ENCODE assay signal across 21 cellular contexts in the genomic region with DNA sequence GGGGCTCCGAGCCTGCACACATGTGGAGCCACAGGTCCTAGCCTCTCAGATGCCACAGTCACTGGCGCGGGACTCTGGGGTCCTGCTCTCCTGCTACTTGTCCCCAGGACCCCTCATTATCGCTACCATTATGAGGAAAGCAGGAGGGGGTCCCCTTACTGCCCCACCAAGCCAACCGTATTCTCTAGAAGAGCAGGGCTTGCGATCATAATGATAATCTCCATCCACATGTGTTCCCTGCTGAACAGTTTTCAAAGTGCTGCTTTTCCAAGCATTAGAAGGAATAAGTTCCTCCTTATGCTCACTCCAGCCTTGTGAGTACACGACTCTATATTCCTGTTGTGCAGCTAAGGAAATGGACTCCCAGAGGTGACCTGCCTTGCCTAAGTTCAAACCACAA.
DNase-seq lines count a peak whose midpoint lies in the region; ATAC-seq, FAIRE-seq and TF ChIP-seq lines count a peak whose summit lies in the region.
"Had no signal": no experiment of that assay in that cellular context is flagged by ENCODE, and none has a peak within 500 bp of the region (broad histone marks: within the 10 kb centered on the region; RNA-seq: fewer than 3 reads in every experiment).

No MANE protein-coding gene starts in this region.

- DNase-seq in NCI-H82 (lab: John Stamatoyannopoulos, UW) (peak; percentile 36), NCI-H82 treated with DMSO at 0.1 percent for 48 hours (lab: John Stamatoyannopoulos, UW; ENCODE audit: unreplicated experiment) (no peak), K562 (ENCODE audit: extremely low read depth in 1 of 4, low spot score in 3 of 4) (no peak), neural progenitor cell (ENCODE audit: low spot score) (no peak), glomerular visceral epithelial cell (ENCODE audit: extremely low spot score) (no peak), NCI-H1417 treated with DMSO at 0.1 percent for 48 hours (lab: John Stamatoyannopoulos, UW) (no peak)
- no peak for DNase-seq in activated naive CD8-positive, alpha-beta T cell treated with anti-CD3 and anti-CD28 coated beads, Interleukin-2, amount 50 U/mL, for 24 hours
- DNase-seq: AML-193; CD4-positive, alpha-beta T cell; GDM1; GM23248; H7; HFFc6 had no signal

- intact Hi-C loops in K562 (cut with micrococcal nuclease): no loop called here

- no peaks in the 10 kb centered on the region for H3K79me2 ChIP-seq in K562 (ENCODE audit: control insufficient read depth, insufficient read depth, low read length)
- no peaks in the 10 kb centered on the region for H3K79me2 ChIP-seq in neural progenitor cell (ENCODE audit: low read depth)

- no peak for FAIRE-seq in K562 (lab: Jason Lieb, UNC)
- FAIRE-seq: A549, GM12892, GM18507, HTR-8/SVneo had no signal

- H3F3A ChIP-seq in neural progenitor cell (ENCODE audit: low read depth): no peaks in the 10 kb centered on the region

- in situ Hi-C loops in K562 (cut with MboI): no loop called here

- CTCF ChIA-PET in K562 (lab: Yijun Ruan, JAX; ENCODE audit: low intra/inter-chr PET ratio): no interaction called here

- H3K4me1 Mint-ChIP-seq in neural progenitor cell: peaks cover 32% of the 10 kb centered on the region
- no peaks in the 10 kb centered on the region for H3K4me1 Mint-ChIP-seq in activated naive CD8-positive, alpha-beta T cell treated with anti-CD3 and anti-CD28 coated beads, Interleukin-2, amount 50 U/mL, for 24 hours
- H3K4me1 Mint-ChIP-seq: IgD-negative memory B cell had no signal

- H3K4me3 ChIP-seq in K562 (no peak overlapping the region), neural progenitor cell (no peak overlapping the region)
- H3K4me3 ChIP-seq: A549, GM23248 had no signal

- H4K20me1 ChIP-seq in K562 (replicated peaks; ENCODE audit: control insufficient read depth, insufficient read depth, low read length) (no peaks in the 10 kb centered on the region), neural progenitor cell (ENCODE audit: low read depth) (no peaks in the 10 kb centered on the region)

- H3K4me2 ChIP-seq in K562 (ENCODE audit: insufficient read depth, low read length) (no peak overlapping the region), neural progenitor cell (peak overlapping the region; percentile 59)
- H3K4me2 ChIP-seq: A549 had no signal

- no peak for TF ChIP-seq EP300 in K562 (IDR thresholded peaks at IDR 0.05; ENCODE audit: low read length)

- peak overlapping the region; percentile 54 for H3K4me3 Mint-ChIP-seq in neural progenitor cell
- H3K4me3 Mint-ChIP-seq in activated naive CD8-positive, alpha-beta T cell treated with anti-CD3 and anti-CD28 coated beads, Interleukin-2, amount 50 U/mL, for 24 hours: no peak overlapping the region
- H3K4me3 Mint-ChIP-seq: CD4-positive, alpha-beta T cell; HFFc6; IgD-negative memory B cell had no signal

- TF ChIP-seq RAD21 in K562 (CRISPR knock-in tag; conservative IDR thresholded peaks at IDR 0.05 in 1 of 2, IDR thresholded peaks at IDR 0.05 in 1 of 2): no peak

- H3K27ac ChIP-seq in K562 (ENCODE audit: extremely low read depth, low read depth, low read length) (no peak overlapping the region), neural progenitor cell (no peak overlapping the region)
- H3K27ac ChIP-seq: 22Rv1, A549, C4-2B, GM23248 had no signal

- TF ChIP-seq POLR2A in K562 (conservative IDR thresholded peaks at IDR 0.05): no peak

- TF ChIP-seq CTCF in K562 (IDR thresholded peaks at IDR 0.05 in 2 of 3, conservative IDR thresholded peaks at IDR 0.05 in 1 of 3; ENCODE audit: insufficient read depth in 2 of 3, low read depth in 1 of 3, low read length in 3 of 3): no peak
- no peak for TF ChIP-seq CTCF in neural progenitor cell (IDR thresholded peaks at IDR 0.05)

- POLR2A ChIA-PET in K562 (lab: Yijun Ruan, JAX): no interaction called here

- no peaks in the 10 kb centered on the region for H3K9me1 ChIP-seq in K562 (ENCODE audit: control insufficient read depth, insufficient read depth, low read length)

- peaks cover 0 to 11% of the 10 kb centered on the region in 2 experiments; a peak in 2 of 5 replicates for H3K27me3 ChIP-seq in K562 (ENCODE audit: control insufficient read depth in 2 of 2, insufficient read depth in 2 of 2, low read length in 2 of 2)
- H3K27me3 ChIP-seq in neural progenitor cell: no peaks in the 10 kb centered on the region

- 13% methylated on average over 5 of the region's 7 CpGs for WGBS in K562 (ENCODE audit: insufficient coverage, low coverage, missing lambda C conversion rate)

- peaks cover 3% of the 10 kb centered on the region for H3K27me3 Mint-ChIP-seq in neural progenitor cell (ENCODE audit: insufficient read depth, low read depth)
- peaks cover 11% of the 10 kb centered on the region for H3K27me3 Mint-ChIP-seq in activated naive CD8-positive, alpha-beta T cell treated with anti-CD3 and anti-CD28 coated beads, Interleukin-2, amount 50 U/mL, for 24 hours

- no TSS peak for BruUV-seq in K562 (replicated peaks; lab: Mats Ljungman, UMichigan)

- H3K9me3 Mint-ChIP-seq in neural progenitor cell: no peaks in the 10 kb centered on the region
- H3K9me3 Mint-ChIP-seq in activated naive CD8-positive, alpha-beta T cell treated with anti-CD3 and anti-CD28 coated beads, Interleukin-2, amount 50 U/mL, for 24 hours: no peaks in the 10 kb centered on the region
- H3K9me3 Mint-ChIP-seq: CD4-positive, alpha-beta T cell had no signal

- H3K9ac ChIP-seq in K562 (ENCODE audit: insufficient read depth in 1 of 2, low read depth in 2 of 2, low read length in 2 of 2): no peak overlapping the region
- no peak overlapping the region for H3K9ac ChIP-seq in neural progenitor cell
- H3K9ac ChIP-seq: GM23248 had no signal

- ATAC-seq in K562: no peak
- ATAC-seq in activated naive CD8-positive, alpha-beta T cell treated with anti-CD3 and anti-CD28 coated beads, Interleukin-2, amount 50 U/mL, for 24 hours: no peak
- ATAC-seq: A549, HCT116 had no signal

- H3K36me3 ChIP-seq in K562 (ENCODE audit: control insufficient read depth, insufficient read depth, low read length): no peaks in the 10 kb centered on the region
- no peaks in the 10 kb centered on the region for H3K36me3 ChIP-seq in neural progenitor cell

- peak overlapping the region; percentile 30 for H3K27ac Mint-ChIP-seq in neural progenitor cell
- no peak overlapping the region for H3K27ac Mint-ChIP-seq in activated naive CD8-positive, alpha-beta T cell treated with anti-CD3 and anti-CD28 coated beads, Interleukin-2, amount 50 U/mL, for 24 hours
- H3K27ac Mint-ChIP-seq: CD4-positive, alpha-beta T cell; HFFc6; IgD-negative memory B cell had no signal

- H3K4me1 ChIP-seq in K562 (replicated peaks in 1 of 2; ENCODE audit: control insufficient read depth in 2 of 2, insufficient read depth in 2 of 2, low read length in 2 of 2) (no peaks in the 10 kb centered on the region; a peak in 1 of 5 replicates), neural progenitor cell (peaks cover 69% of the 10 kb centered on the region)
- H3K4me1 ChIP-seq: A549 had no signal

- H3K9me3 ChIP-seq in K562 (replicated peaks; ENCODE audit: control insufficient read depth, insufficient read depth, low read depth, low read length) (no peaks in the 10 kb centered on the region), neural progenitor cell (ENCODE audit: low read depth) (no peaks in the 10 kb centered on the region)
- H3K9me3 ChIP-seq: A549 had no signal

- H3K36me3 Mint-ChIP-seq in neural progenitor cell: no peaks in the 10 kb centered on the region
- no peaks in the 10 kb centered on the region for H3K36me3 Mint-ChIP-seq in activated naive CD8-positive, alpha-beta T cell treated with anti-CD3 and anti-CD28 coated beads, Interleukin-2, amount 50 U/mL, for 24 hours (ENCODE audit: low read depth)
- H3K36me3 Mint-ChIP-seq: IgD-negative memory B cell had no signal

- no peak overlapping the region for H2AFZ ChIP-seq in K562 (ENCODE audit: low read depth, low read length)
- no peak overlapping the region for H2AFZ ChIP-seq in neural progenitor cell (replicated peaks)
- H2AFZ ChIP-seq: GM23248 had no signal
